8 cellular contexts compared by ENCODE assay signal in the genomic region with DNA sequence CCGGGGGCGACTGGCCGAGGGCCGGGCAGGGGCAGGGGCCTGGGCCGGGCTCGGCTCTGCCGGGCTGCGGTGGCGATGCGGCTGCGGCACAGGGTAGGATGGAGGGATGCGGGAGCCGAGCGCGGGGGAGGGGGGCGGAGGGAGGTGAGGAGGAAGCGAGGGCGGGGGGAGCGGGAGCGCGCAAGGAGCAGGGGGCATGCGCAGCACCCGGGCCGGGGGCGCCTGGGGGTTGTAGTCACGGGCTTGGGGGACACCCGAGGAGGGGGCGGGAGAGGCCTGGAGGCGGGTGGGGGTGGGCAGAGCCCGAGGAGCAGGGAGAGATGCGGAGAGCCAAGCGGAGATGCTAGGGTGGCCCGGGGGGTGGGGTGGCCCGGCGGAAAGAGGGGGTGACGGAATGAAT. TPM values are rescaled to one million over a fixed set of nuclear protein-coding genes. Genes with fewer than 3 reads are reported as not detected.
A peak's percentile ranks its signal among the peaks of the same experiment; 100 is the strongest.
DNase-seq lines count a peak whose midpoint lies in the region; ATAC-seq and TF ChIP-seq lines count a peak whose summit lies in the region.

Gene STX1B, minus strand, starts transcription at position 100 of the 400 bp plus-strand sequence. CDS start 242 bp downstream, outside the sequence.

- no peaks in the 10 kb centered on the region for H3F3A ChIP-seq in MM.1S (ENCODE audit: insufficient read depth, low read length)

- H3K27me3 Mint-ChIP-seq in activated CD4-positive, alpha-beta T cell treated with anti-CD3 and anti-CD28 coated beads, Interleukin-2, amount 10 ng/mL, durations not matched to agents 24 days and 14 days: peaks cover 48% of the 10 kb centered on the region

- no peak within 1 kb of the TSS for H3K9ac ChIP-seq in MM.1S (ENCODE audit: low read length)

- no peak within 1 kb of the TSS for H3K4me2 ChIP-seq in MM.1S (ENCODE audit: low read depth, low read length)

- H3K9me3 ChIP-seq in sigmoid colon: no peaks in the 10 kb centered on the region
- no peaks in the 10 kb centered on the region for H3K9me3 ChIP-seq in MM.1S (replicated peaks; ENCODE audit: insufficient read depth, low read length)

- 2 to 5% methylated on average over 35 to 36 of the region's 36 CpGs for WGBS in sigmoid colon, 2 donors

- peak within 1 kb of the TSS; percentile 31 for H3K4me3 ChIP-seq in HFF-Myc (replicated peaks; ENCODE audit: low read depth, low read length)
- H3K4me3 ChIP-seq in coronary artery: peak within 1 kb of the TSS; percentile 38
- H3K4me3 ChIP-seq in sigmoid colon: peak within 1 kb of the TSS in 3 of 4 donors; percentile 18 to 32 (median 27)
- no peak within 1 kb of the TSS for H3K4me3 ChIP-seq in MM.1S (ENCODE audit: low read length)

- TF ChIP-seq POLR2A in sigmoid colon (IDR thresholded peaks at IDR 0.05): no peak

- no peak within 1 kb of the TSS for H2AFZ ChIP-seq in MM.1S (ENCODE audit: low read length)

- H3K27ac ChIP-seq in coronary artery (no peak within 1 kb of the TSS), sigmoid colon (no peak within 1 kb of the TSS), MM.1S (ENCODE audit: low read length) (no peak within 1 kb of the TSS)

- H3K4me1 ChIP-seq in sigmoid colon (peaks cover 0 to 5% (median 2%) of the 10 kb centered on the region in 4 donors), MM.1S (ENCODE audit: low read length) (no peaks in the 10 kb centered on the region)

- no peaks in the 10 kb centered on the region for H3K36me3 Mint-ChIP-seq in activated CD4-positive, alpha-beta T cell treated with anti-CD3 and anti-CD28 coated beads, Interleukin-2, amount 10 ng/mL, durations not matched to agents 24 days and 14 days (ENCODE audit: low read depth)

- no peaks in the 10 kb centered on the region for H3K9me2 ChIP-seq in MM.1S (replicated peaks; ENCODE audit: insufficient read depth, low read length)

- intact Hi-C loops in activated CD4-positive, alpha-beta T cell treated with anti-CD3 and anti-CD28 coated beads, Interleukin-2, amount 10 ng/mL, durations not matched to agents 24 days and 14 days (cut with micrococcal nuclease): no loop called here
- intact Hi-C loops in sigmoid colon (cut with DNase I): no loop called here

- H3K27me3 ChIP-seq in sigmoid colon (peaks cover 12 to 75% (median 37%) of the 10 kb centered on the region in 3 donors), MM.1S (replicated peaks; ENCODE audit: insufficient read depth, low read length) (peaks cover 71% of the 10 kb centered on the region)

- no peak for DNase-seq in HFF-Myc (ENCODE audit: extremely low read depth, low read depth)
- DNase-seq in activated CD4-positive, alpha-beta T cell treated with anti-CD3 and anti-CD28 coated beads, Interleukin-2, amount 10 ng/mL, durations not matched to agents 24 days and 14 days: peak; percentile 80
- no peak for DNase-seq in coronary artery (ENCODE audit: low spot score)
- DNase-seq in sigmoid colon: no peak
- DNase-seq in MM.1S: no peak
- no peak for DNase-seq in NCI-H2196 treated with DMSO at 0.1 percent for 48 hours (lab: John Stamatoyannopoulos, UW; ENCODE audit: unreplicated experiment)
- no peak for DNase-seq in SW480 (ENCODE audit: low spot score)

- peak within 1 kb of the TSS; percentile 58 for H3K4me3 Mint-ChIP-seq in activated CD4-positive, alpha-beta T cell treated with anti-CD3 and anti-CD28 coated beads, Interleukin-2, amount 10 ng/mL, durations not matched to agents 24 days and 14 days

- no peaks in the 10 kb centered on the region for H3K79me2 ChIP-seq in MM.1S (ENCODE audit: low read length)

- TF ChIP-seq CTCF in HFF-Myc (IDR thresholded peaks at IDR 0.05; ENCODE audit: low read depth, low read length, missing control alignments): no peak
- no peak for TF ChIP-seq CTCF in coronary artery (IDR thresholded peaks at IDR 0.05)
- TF ChIP-seq CTCF in sigmoid colon (IDR thresholded peaks at IDR 0.05): no peak
- TF ChIP-seq CTCF in MM.1S (IDR thresholded peaks at IDR 0.05; ENCODE audit: low read length): no peak

- no peak for ATAC-seq in HG02884 (IDR thresholded peaks at IDR 0.05; ENCODE audit: unreplicated experiment)

- H3K36me3 ChIP-seq in sigmoid colon (no peaks in the 10 kb centered on the region), MM.1S (replicated peaks; ENCODE audit: insufficient read depth, low read length) (no peaks in the 10 kb centered on the region)

- no peaks in the 10 kb centered on the region for H4K20me1 ChIP-seq in MM.1S (ENCODE audit: insufficient read depth, low read length)

- TF ChIP-seq EP300 in sigmoid colon (IDR thresholded peaks at IDR 0.05): no peak

- H3K27ac Mint-ChIP-seq in activated CD4-positive, alpha-beta T cell treated with anti-CD3 and anti-CD28 coated beads, Interleukin-2, amount 10 ng/mL, durations not matched to agents 24 days and 14 days: no peak within 1 kb of the TSS

- H3K9me3 Mint-ChIP-seq in activated CD4-positive, alpha-beta T cell treated with anti-CD3 and anti-CD28 coated beads, Interleukin-2, amount 10 ng/mL, durations not matched to agents 24 days and 14 days: no peaks in the 10 kb centered on the region

- peaks cover 17% of the 10 kb centered on the region for H3K4me1 Mint-ChIP-seq in activated CD4-positive, alpha-beta T cell treated with anti-CD3 and anti-CD28 coated beads, Interleukin-2, amount 10 ng/mL, durations not matched to agents 24 days and 14 days

RNA-seq across cellular contexts. Expression of gene STX1B, which starts in this region (rescaled TPM):
- total RNA-seq in activated CD4-positive, alpha-beta T cell treated with anti-CD3 and anti-CD28 coated beads, Interleukin-2, amount 10 ng/mL, durations not matched to agents 24 days and 14 days: 0.75 and 0.78 TPM in 2 replicates
- 1 to 10 TPM in 2 of 4 donors, under 1 TPM in 2; 0.71 to 4.4 (median 2.3) TPM for total RNA-seq in sigmoid colon
- polyA plus RNA-seq in sigmoid colon: 1 to 10 TPM in 1 of 3 donors, under 1 TPM in 1, not detected in 1; 0.60 to 1.2 TPM

Comparison
In these comparisons a context has a peak if more than half of its experiments do, and no peak if none do; other contexts are left out.
1. Peak in DNase-seq in activated CD4-positive, alpha-beta T cell treated with anti-CD3 and anti-CD28 coated beads, Interleukin-2, amount 10 ng/mL, durations not matched to agents 24 days and 14 days; RNA of the gene not detected or under 1 TPM.